In genomic region chr20:51410586-51411325, GRCh38 we compare ENCODE assay signal across 1 cellular context.
TF ChIP-seq lines count a peak whose summit lies in the region.

No MANE protein-coding gene starts in this region.

TF ChIP-seq in endothelial cell of umbilical vein, 7 proteins besides CTCF, POLR2A, EP300 and RAD21:
- TF ChIP-seq MYC (IDR thresholded peaks at IDR 0.05; ENCODE audit: low read depth, low read length) (no peak), POLR2AphosphoS5 (IDR thresholded peaks at IDR 0.05; ENCODE audit: insufficient read depth, low read depth, low read length) (no peak)
